Comparison of ENCODE assay signal across 1 cellular context in the genomic region with DNA sequence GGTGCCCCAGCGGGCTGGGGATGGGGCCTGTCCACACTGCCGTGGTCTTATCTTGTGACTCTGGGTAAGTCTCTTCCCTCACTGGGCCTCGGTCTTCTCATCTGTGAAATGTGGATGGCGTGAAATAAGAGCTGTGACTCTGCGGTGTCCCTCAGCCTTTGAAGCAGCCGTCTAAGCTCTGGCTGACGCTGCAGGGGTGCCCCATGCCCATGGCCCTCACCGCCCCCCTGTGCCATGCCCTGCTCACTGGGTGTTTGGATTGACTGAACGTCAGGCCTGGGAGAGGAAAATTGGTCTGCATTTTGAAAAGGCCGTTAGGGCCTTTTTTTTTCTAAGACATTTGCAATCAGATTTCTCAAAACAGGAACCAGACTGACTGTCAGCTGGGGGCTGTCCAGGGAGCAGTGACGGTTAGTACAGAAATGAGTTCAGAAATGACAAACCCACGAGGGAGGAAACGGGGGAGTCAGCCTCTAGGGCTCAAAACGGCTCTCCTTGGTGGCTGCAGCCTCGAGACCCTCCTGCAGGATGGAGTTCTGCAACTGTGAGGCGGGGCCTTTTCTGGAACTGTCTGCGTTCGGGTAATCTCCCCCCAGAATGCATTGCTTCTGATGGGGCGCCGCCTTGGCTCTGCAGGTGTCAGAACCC.
TF ChIP-seq lines count a peak whose summit lies in the region.

No MANE protein-coding gene starts in this region.

TF ChIP-seq in GM12878, 131 proteins besides CTCF, POLR2A, EP300 and RAD21 (continued from another document and continues in another):
- TF ChIP-seq, protein P1, sequence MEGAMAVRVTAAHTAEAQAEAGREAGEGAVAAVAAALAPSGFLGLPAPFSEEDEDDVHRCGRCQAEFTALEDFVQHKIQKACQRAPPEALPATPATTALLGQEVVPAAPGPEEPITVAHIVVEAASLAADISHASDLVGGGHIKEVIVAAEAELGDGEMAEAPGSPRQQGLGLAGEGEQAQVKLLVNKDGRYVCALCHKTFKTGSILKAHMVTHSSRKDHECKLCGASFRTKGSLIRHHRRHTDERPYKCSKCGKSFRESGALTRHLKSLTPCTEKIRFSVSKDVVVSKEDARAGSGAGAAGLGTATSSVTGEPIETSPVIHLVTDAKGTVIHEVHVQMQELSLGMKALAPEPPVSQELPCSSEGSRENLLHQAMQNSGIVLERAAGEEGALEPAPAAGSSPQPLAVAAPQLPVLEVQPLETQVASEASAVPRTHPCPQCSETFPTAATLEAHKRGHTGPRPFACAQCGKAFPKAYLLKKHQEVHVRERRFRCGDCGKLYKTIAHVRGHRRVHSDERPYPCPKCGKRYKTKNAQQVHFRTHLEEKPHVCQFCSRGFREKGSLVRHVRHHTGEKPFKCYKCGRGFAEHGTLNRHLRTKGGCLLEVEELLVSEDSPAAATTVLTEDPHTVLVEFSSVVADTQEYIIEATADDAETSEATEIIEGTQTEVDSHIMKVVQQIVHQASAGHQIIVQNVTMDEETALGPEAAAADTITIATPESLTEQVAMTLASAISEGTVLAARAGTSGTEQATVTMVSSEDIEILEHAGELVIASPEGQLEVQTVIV (IDR thresholded peaks at IDR 0.05; ENCODE audit: borderline replicate concordance, partially characterized antibody) = no peak
- TF ChIP-seq PML (IDR thresholded peaks at IDR 0.05; ENCODE audit: low read length) (no peak), YY1 (IDR thresholded peaks at IDR 0.05; ENCODE audit: low read depth, low read length) (0 out of 2 replicates have a peak, but pooled peaks have one; percentile 15), NBN (IDR thresholded peaks at IDR 0.05) (peak; percentile 83; the same call in 1 of the 2 replicates), MYC (IDR thresholded peaks at IDR 0.05; ENCODE audit: insufficient read depth, insufficient read length, insufficient replicate concordance, low read length, severe bottlenecking) (no peak), GATAD2B (conservative IDR thresholded peaks at IDR 0.05; ENCODE audit: low read depth) (0 out of 2 replicates have a peak, but pooled peaks have one; percentile 30), SMAD1 (IDR thresholded peaks at IDR 0.05; ENCODE audit: low read depth, partially characterized antibody) (no peak), ASH2L (IDR thresholded peaks at IDR 0.05; ENCODE audit: borderline replicate concordance, low read depth) (no peak), ZNF274 (IDR thresholded peaks at IDR 0.05; ENCODE audit: insufficient read depth, insufficient read length) (no peak), ESRRA (IDR thresholded peaks at IDR 0.05; ENCODE audit: low read length) (no peak), FOXM1 (IDR thresholded peaks at IDR 0.05; ENCODE audit: low read depth, low read length) (no peak), SMAD5 (IDR thresholded peaks at IDR 0.05; ENCODE audit: low read depth) (no peak), PAX8 (IDR thresholded peaks at IDR 0.05) (no peak), STAT3 (IDR thresholded peaks at IDR 0.05; ENCODE audit: low read depth, low read length) (0 out of 2 replicates have a peak, but pooled peaks have one; percentile 68), JUNB (IDR thresholded peaks at IDR 0.05) (peak; percentile 94), RAD51 (IDR thresholded peaks at IDR 0.05) (no peak), IKZF2 (IDR thresholded peaks at IDR 0.05) (peak; percentile 52 to 71; a peak in 3 of 4 replicates), SIN3A (IDR thresholded peaks at IDR 0.05; ENCODE audit: low read depth, low read length) (peak; percentile 80), ZNF217 (IDR thresholded peaks at IDR 0.05) (no peak), BMI1 (IDR thresholded peaks at IDR 0.05; ENCODE audit: borderline replicate concordance) (no peak), NFXL1 (IDR thresholded peaks at IDR 0.05; ENCODE audit: borderline replicate concordance) (no peak), DPF2 (IDR thresholded peaks at IDR 0.05) (0 out of 2 replicates have a peak, but pooled peaks have one; percentile 26), RB1 (IDR thresholded peaks at IDR 0.05; ENCODE audit: borderline replicate concordance) (no peak), EGR1 (IDR thresholded peaks at IDR 0.05; ENCODE audit: borderline replicate concordance in 1 of 2, low read depth in 2 of 2, low read length in 2 of 2) (peak in 1 of 2 experiments; percentile 79; a peak in 1 of 3 replicates), ETV6 (conservative IDR thresholded peaks at IDR 0.05 in 1 of 2, IDR thresholded peaks at IDR 0.05 in 1 of 2; ENCODE audit: borderline replicate concordance in 1 of 2, low read depth in 1 of 2) (peak in 1 of 2 experiments; percentile 48; a peak in 1 of 4 replicates)
- TF ChIP-seq, protein P2, sequence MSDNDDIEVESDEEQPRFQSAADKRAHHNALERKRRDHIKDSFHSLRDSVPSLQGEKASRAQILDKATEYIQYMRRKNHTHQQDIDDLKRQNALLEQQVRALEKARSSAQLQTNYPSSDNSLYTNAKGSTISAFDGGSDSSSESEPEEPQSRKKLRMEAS (IDR thresholded peaks at IDR 0.05; ENCODE audit: low read depth, low read length) = peak; percentile 76
- TF ChIP-seq, protein P3, sequence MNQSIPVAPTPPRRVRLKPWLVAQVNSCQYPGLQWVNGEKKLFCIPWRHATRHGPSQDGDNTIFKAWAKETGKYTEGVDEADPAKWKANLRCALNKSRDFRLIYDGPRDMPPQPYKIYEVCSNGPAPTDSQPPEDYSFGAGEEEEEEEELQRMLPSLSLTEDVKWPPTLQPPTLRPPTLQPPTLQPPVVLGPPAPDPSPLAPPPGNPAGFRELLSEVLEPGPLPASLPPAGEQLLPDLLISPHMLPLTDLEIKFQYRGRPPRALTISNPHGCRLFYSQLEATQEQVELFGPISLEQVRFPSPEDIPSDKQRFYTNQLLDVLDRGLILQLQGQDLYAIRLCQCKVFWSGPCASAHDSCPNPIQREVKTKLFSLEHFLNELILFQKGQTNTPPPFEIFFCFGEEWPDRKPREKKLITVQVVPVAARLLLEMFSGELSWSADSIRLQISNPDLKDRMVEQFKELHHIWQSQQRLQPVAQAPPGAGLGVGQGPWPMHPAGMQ (IDR thresholded peaks at IDR 0.05; ENCODE audit: borderline replicate concordance) = no peak
- TF ChIP-seq, protein P4, sequence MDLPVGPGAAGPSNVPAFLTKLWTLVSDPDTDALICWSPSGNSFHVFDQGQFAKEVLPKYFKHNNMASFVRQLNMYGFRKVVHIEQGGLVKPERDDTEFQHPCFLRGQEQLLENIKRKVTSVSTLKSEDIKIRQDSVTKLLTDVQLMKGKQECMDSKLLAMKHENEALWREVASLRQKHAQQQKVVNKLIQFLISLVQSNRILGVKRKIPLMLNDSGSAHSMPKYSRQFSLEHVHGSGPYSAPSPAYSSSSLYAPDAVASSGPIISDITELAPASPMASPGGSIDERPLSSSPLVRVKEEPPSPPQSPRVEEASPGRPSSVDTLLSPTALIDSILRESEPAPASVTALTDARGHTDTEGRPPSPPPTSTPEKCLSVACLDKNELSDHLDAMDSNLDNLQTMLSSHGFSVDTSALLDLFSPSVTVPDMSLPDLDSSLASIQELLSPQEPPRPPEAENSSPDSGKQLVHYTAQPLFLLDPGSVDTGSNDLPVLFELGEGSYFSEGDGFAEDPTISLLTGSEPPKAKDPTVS (IDR thresholded peaks at IDR 0.05; ENCODE audit: low read depth, low read length) = peak; percentile 73; the same call in 1 of the 2 replicates
- TF ChIP-seq, protein P5, sequence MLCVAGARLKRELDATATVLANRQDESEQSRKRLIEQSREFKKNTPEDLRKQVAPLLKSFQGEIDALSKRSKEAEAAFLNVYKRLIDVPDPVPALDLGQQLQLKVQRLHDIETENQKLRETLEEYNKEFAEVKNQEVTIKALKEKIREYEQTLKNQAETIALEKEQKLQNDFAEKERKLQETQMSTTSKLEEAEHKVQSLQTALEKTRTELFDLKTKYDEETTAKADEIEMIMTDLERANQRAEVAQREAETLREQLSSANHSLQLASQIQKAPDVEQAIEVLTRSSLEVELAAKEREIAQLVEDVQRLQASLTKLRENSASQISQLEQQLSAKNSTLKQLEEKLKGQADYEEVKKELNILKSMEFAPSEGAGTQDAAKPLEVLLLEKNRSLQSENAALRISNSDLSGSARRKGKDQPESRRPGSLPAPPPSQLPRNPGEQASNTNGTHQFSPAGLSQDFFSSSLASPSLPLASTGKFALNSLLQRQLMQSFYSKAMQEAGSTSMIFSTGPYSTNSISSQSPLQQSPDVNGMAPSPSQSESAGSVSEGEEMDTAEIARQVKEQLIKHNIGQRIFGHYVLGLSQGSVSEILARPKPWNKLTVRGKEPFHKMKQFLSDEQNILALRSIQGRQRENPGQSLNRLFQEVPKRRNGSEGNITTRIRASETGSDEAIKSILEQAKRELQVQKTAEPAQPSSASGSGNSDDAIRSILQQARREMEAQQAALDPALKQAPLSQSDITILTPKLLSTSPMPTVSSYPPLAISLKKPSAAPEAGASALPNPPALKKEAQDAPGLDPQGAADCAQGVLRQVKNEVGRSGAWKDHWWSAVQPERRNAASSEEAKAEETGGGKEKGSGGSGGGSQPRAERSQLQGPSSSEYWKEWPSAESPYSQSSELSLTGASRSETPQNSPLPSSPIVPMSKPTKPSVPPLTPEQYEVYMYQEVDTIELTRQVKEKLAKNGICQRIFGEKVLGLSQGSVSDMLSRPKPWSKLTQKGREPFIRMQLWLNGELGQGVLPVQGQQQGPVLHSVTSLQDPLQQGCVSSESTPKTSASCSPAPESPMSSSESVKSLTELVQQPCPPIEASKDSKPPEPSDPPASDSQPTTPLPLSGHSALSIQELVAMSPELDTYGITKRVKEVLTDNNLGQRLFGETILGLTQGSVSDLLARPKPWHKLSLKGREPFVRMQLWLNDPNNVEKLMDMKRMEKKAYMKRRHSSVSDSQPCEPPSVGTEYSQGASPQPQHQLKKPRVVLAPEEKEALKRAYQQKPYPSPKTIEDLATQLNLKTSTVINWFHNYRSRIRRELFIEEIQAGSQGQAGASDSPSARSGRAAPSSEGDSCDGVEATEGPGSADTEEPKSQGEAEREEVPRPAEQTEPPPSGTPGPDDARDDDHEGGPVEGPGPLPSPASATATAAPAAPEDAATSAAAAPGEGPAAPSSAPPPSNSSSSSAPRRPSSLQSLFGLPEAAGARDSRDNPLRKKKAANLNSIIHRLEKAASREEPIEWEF (IDR thresholded peaks at IDR 0.05; ENCODE audit: insufficient replicate concordance, low read depth, low read length) = peak; percentile 28
- TF ChIP-seq, protein P6, sequence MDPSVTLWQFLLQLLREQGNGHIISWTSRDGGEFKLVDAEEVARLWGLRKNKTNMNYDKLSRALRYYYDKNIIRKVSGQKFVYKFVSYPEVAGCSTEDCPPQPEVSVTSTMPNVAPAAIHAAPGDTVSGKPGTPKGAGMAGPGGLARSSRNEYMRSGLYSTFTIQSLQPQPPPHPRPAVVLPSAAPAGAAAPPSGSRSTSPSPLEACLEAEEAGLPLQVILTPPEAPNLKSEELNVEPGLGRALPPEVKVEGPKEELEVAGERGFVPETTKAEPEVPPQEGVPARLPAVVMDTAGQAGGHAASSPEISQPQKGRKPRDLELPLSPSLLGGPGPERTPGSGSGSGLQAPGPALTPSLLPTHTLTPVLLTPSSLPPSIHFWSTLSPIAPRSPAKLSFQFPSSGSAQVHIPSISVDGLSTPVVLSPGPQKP (IDR thresholded peaks at IDR 0.05; ENCODE audit: low read depth, low read length) = no peak
- TF ChIP-seq, protein P7, sequence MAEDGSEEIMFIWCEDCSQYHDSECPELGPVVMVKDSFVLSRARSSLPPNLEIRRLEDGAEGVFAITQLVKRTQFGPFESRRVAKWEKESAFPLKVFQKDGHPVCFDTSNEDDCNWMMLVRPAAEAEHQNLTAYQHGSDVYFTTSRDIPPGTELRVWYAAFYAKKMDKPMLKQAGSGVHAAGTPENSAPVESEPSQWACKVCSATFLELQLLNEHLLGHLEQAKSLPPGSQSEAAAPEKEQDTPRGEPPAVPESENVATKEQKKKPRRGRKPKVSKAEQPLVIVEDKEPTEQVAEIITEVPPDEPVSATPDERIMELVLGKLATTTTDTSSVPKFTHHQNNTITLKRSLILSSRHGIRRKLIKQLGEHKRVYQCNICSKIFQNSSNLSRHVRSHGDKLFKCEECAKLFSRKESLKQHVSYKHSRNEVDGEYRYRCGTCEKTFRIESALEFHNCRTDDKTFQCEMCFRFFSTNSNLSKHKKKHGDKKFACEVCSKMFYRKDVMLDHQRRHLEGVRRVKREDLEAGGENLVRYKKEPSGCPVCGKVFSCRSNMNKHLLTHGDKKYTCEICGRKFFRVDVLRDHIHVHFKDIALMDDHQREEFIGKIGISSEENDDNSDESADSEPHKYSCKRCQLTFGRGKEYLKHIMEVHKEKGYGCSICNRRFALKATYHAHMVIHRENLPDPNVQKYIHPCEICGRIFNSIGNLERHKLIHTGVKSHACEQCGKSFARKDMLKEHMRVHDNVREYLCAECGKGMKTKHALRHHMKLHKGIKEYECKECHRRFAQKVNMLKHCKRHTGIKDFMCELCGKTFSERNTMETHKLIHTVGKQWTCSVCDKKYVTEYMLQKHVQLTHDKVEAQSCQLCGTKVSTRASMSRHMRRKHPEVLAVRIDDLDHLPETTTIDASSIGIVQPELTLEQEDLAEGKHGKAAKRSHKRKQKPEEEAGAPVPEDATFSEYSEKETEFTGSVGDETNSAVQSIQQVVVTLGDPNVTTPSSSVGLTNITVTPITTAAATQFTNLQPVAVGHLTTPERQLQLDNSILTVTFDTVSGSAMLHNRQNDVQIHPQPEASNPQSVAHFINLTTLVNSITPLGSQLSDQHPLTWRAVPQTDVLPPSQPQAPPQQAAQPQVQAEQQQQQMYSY (CRISPR knock-in tag; IDR thresholded peaks at IDR 0.05) = no peak
- TF ChIP-seq, protein P8, sequence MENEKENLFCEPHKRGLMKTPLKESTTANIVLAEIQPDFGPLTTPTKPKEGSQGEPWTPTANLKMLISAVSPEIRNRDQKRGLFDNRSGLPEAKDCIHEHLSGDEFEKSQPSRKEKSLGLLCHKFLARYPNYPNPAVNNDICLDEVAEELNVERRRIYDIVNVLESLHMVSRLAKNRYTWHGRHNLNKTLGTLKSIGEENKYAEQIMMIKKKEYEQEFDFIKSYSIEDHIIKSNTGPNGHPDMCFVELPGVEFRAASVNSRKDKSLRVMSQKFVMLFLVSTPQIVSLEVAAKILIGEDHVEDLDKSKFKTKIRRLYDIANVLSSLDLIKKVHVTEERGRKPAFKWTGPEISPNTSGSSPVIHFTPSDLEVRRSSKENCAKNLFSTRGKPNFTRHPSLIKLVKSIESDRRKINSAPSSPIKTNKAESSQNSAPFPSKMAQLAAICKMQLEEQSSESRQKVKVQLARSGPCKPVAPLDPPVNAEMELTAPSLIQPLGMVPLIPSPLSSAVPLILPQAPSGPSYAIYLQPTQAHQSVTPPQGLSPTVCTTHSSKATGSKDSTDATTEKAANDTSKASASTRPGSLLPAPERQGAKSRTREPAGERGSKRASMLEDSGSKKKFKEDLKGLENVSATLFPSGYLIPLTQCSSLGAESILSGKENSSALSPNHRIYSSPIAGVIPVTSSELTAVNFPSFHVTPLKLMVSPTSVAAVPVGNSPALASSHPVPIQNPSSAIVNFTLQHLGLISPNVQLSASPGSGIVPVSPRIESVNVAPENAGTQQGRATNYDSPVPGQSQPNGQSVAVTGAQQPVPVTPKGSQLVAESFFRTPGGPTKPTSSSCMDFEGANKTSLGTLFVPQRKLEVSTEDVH (IDR thresholded peaks at IDR 0.05; ENCODE audit: low read depth, partially characterized antibody) = no peak
- TF ChIP-seq, protein P9, sequence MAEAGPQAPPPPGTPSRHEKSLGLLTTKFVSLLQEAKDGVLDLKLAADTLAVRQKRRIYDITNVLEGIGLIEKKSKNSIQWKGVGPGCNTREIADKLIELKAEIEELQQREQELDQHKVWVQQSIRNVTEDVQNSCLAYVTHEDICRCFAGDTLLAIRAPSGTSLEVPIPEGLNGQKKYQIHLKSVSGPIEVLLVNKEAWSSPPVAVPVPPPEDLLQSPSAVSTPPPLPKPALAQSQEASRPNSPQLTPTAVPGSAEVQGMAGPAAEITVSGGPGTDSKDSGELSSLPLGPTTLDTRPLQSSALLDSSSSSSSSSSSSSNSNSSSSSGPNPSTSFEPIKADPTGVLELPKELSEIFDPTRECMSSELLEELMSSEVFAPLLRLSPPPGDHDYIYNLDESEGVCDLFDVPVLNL (IDR thresholded peaks at IDR 0.05; ENCODE audit: low read depth, low read length) = no peak
